ENCODE assay signal across 18 cellular contexts in the genomic region with DNA sequence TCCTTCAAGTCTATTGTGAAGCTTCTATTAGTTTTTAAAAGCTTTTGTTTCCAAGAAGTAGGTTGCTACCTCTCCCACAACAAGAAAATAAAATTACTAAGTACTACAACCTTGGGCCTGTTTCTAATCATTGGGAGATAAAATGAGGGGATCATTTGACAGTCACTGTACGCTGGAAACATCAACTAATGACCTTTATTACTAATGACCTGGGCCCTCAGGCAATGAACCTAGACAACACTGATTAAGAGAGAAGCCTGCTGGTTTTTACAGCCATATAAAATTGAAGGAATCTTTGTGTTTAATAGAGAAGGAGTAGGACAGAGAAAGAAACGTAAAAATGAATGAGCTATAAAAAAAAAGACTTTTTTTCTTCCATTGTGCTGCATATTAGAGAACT.
"Had no signal": no experiment of that assay in that cellular context is flagged by ENCODE, and none has a peak within 500 bp of the region (broad histone marks: within the 10 kb centered on the region; RNA-seq: fewer than 3 reads in every experiment).

No MANE protein-coding gene starts in this region.

- H3K4me1 Mint-ChIP-seq: naive B cell had no signal

- H3K9me3 ChIP-seq: colonic mucosa, right atrium auricular region, uterus had no signal

- H3K36me3 ChIP-seq: colonic mucosa, heart left ventricle, right atrium auricular region, uterus had no signal

- H3K4me1 ChIP-seq: colonic mucosa, heart left ventricle, right atrium auricular region, uterus had no signal

- H3K27ac Mint-ChIP-seq: naive B cell, type B pancreatic cell had no signal

- H3K4me3 ChIP-seq: colonic mucosa, heart left ventricle, lung, right atrium auricular region, uterus had no signal

- H3K27ac ChIP-seq: colonic mucosa, heart left ventricle, right atrium auricular region, uterus had no signal

- H3K4me3 Mint-ChIP-seq: naive B cell, type B pancreatic cell had no signal

- H3K27me3 Mint-ChIP-seq: naive B cell, type B pancreatic cell had no signal

- DNase-seq: colonic mucosa; dermis blood vessel endothelial cell; effector CD4-positive, alpha-beta T cell; foreskin melanocyte; heart left ventricle; hypothalamus; left cardiac atrium; left ventricle myocardium superior; mesenchymal stem cell; naive B cell; posterior cingulate gyrus; small intestine; stimulated activated CD4-positive, alpha-beta T cell treated with anti-CD3 and anti-CD28 coated beads, Interleukin-2, amount 100 ng/mL, for 48 hours; stimulated activated naive CD4-positive, alpha-beta T cell treated with Interleukin-2 at 50 U/mL for 16 hours; uterus had no signal

- ATAC-seq: heart left ventricle, left cardiac atrium, left ventricle myocardium superior had no signal

- H3K27me3 ChIP-seq: colonic mucosa, heart left ventricle, right atrium auricular region, uterus had no signal
